ENCODE assay signal across 16 cellular contexts in genomic region chr11:106950067-106950491, GRCh38.
DNase-seq lines count a peak whose midpoint lies in the region; ATAC-seq and TF ChIP-seq lines count a peak whose summit lies in the region.
"Had no signal": no experiment of that assay in that cellular context is flagged by ENCODE, and none has a peak within 500 bp of the region (broad histone marks: within the 10 kb centered on the region; RNA-seq: fewer than 3 reads in every experiment).

No MANE protein-coding gene starts in this region.

- CTCF ChIA-PET in MCF 10A (lab: Yijun Ruan, JAX), result interaction anchor here (0.7 kb wide), 1 partner anchor 43 kb away, joined by 3 read pairs; no protein-coding TSS in a partner anchor

- H3K36me3 ChIP-seq in breast epithelium, result no peaks in the 10 kb centered on the region
- H3K36me3 ChIP-seq in prostate gland, result no peaks in the 10 kb centered on the region

- TF ChIP-seq CTCF in MCF 10A (IDR thresholded peaks at IDR 0.05; ENCODE audit: unreplicated experiment), result no peak
- TF ChIP-seq CTCF in breast epithelium (IDR thresholded peaks at IDR 0.05), result no peak
- TF ChIP-seq CTCF in chondrocyte (IDR thresholded peaks at IDR 0.05), result no peak
- no peak for TF ChIP-seq CTCF in prostate gland (IDR thresholded peaks at IDR 0.05)

- H3K9me3 Mint-ChIP-seq in MCF 10A (ENCODE audit: unreplicated experiment) (no peaks in the 10 kb centered on the region), chondrocyte (ENCODE audit: low read depth) (no peaks in the 10 kb centered on the region)
- peaks cover 3% of the 10 kb centered on the region for H3K9me3 Mint-ChIP-seq in stimulated activated memory B cell treated with anti-CD40 and anti-IgM and Interleukin-4, amounts not matched to agents 10 μg/mL and 1 μg/mL and 100 μg/mL, for 72 hours

- POLR2A ChIA-PET in MCF 10A (lab: Yijun Ruan, JAX), result interaction anchor here (0.5 to 1.1 kb wide), 2 partner anchors 11 to 14 kb away, joined by 3 read pairs; no protein-coding TSS in a partner anchor

- peaks cover 11% of the 10 kb centered on the region for H3K4me1 Mint-ChIP-seq in MCF 10A (ENCODE audit: insufficient read depth, unreplicated experiment)
- no peaks in the 10 kb centered on the region for H3K4me1 Mint-ChIP-seq in stimulated activated memory B cell treated with anti-CD40 and anti-IgM and Interleukin-4, amounts not matched to agents 10 μg/mL and 1 μg/mL and 100 μg/mL, for 72 hours
- no peaks in the 10 kb centered on the region for H3K4me1 Mint-ChIP-seq in chondrocyte (ENCODE audit: low read depth)
- H3K4me1 Mint-ChIP-seq: immature natural killer cell, T-cell had no signal

- H3K27me3 ChIP-seq in breast epithelium, result no peaks in the 10 kb centered on the region
- no peaks in the 10 kb centered on the region for H3K27me3 ChIP-seq in prostate gland (replicated peaks; ENCODE audit: insufficient read depth)

- H3K9me3 ChIP-seq in breast epithelium (no peaks in the 10 kb centered on the region), prostate gland (no peaks in the 10 kb centered on the region)
- H3K9me3 ChIP-seq: A549 had no signal

- DNase-seq in MCF 10A (ENCODE audit: unreplicated experiment), result peak; percentile 79
- no peak for DNase-seq in breast epithelium (ENCODE audit: low spot score in 2 of 2)
- peak; percentile 85 for DNase-seq in NCI-H510A (lab: John Stamatoyannopoulos, UW)
- DNase-seq in cerebellar cortex (ENCODE audit: low spot score), result peak; percentile 53
- DNase-seq in chondrocyte (ENCODE audit: low spot score), result no peak
- DNase-seq in AG08396 (ENCODE audit: low spot score), result no peak
- DNase-seq in prostate gland (ENCODE audit: low spot score), result no peak
- DNase-seq: activated CD4-positive, alpha-beta T cell treated with anti-CD3 and anti-CD28 coated beads for 1 hour; amniotic stem cell; immature natural killer cell; midbrain; OCI-M1; stimulated activated CD4-positive, alpha-beta T cell treated with anti-CD3 and anti-CD28 coated beads, Interleukin-12 subunit alpha, Interleukin-12 subunit beta, amount 100 ng/mL, for 4 hours; T-cell had no signal

- H3K36me3 Mint-ChIP-seq in MCF 10A (ENCODE audit: insufficient read depth, unreplicated experiment) (no peaks in the 10 kb centered on the region), chondrocyte (ENCODE audit: low read depth) (no peaks in the 10 kb centered on the region)
- no peaks in the 10 kb centered on the region for H3K36me3 Mint-ChIP-seq in stimulated activated memory B cell treated with anti-CD40 and anti-IgM and Interleukin-4, amounts not matched to agents 10 μg/mL and 1 μg/mL and 100 μg/mL, for 72 hours
- H3K36me3 Mint-ChIP-seq: immature natural killer cell, T-cell had no signal

- H3K27ac Mint-ChIP-seq in MCF 10A (ENCODE audit: low read depth, unreplicated experiment) (no peak overlapping the region), chondrocyte (ENCODE audit: unreplicated experiment) (no peak overlapping the region)
- H3K27ac Mint-ChIP-seq in stimulated activated memory B cell treated with anti-CD40 and anti-IgM and Interleukin-4, amounts not matched to agents 10 μg/mL and 1 μg/mL and 100 μg/mL, for 72 hours, result no peak overlapping the region
- H3K27ac Mint-ChIP-seq: immature natural killer cell, T-cell had no signal

- no peak overlapping the region for H3K4me3 ChIP-seq in breast epithelium
- no peak overlapping the region for H3K4me3 ChIP-seq in prostate gland
- H3K4me3 ChIP-seq: A549 had no signal

- no peaks in the 10 kb centered on the region for H3K27me3 Mint-ChIP-seq in MCF 10A (ENCODE audit: insufficient read depth, unreplicated experiment)
- H3K27me3 Mint-ChIP-seq in stimulated activated memory B cell treated with anti-CD40 and anti-IgM and Interleukin-4, amounts not matched to agents 10 μg/mL and 1 μg/mL and 100 μg/mL, for 72 hours, result no peaks in the 10 kb centered on the region
- H3K27me3 Mint-ChIP-seq in chondrocyte (ENCODE audit: low read depth), result no peaks in the 10 kb centered on the region
- H3K27me3 Mint-ChIP-seq: T-cell had no signal

- peak; percentile 24 for ATAC-seq in stimulated activated memory B cell treated with anti-CD40 and anti-IgM and Interleukin-4, amounts not matched to agents 10 μg/mL and 1 μg/mL and 100 μg/mL, for 72 hours
- ATAC-seq: A549, T-cell had no signal

- no peaks in the 10 kb centered on the region for H3K4me1 ChIP-seq in breast epithelium
- no peaks in the 10 kb centered on the region for H3K4me1 ChIP-seq in prostate gland (replicated peaks)
- H3K4me1 ChIP-seq: A549 had no signal

- intact Hi-C loops in MCF 10A (cut with micrococcal nuclease), result no loop called here
- intact Hi-C loops in breast epithelium (cut with DNase I; ENCODE audit: low total_unique reads), result no loop called here
- intact Hi-C loops in prostate gland (cut with DNase I), result no loop called here

- TF ChIP-seq POLR2A in breast epithelium (IDR thresholded peaks at IDR 0.05) (no peak), prostate gland (IDR thresholded peaks at IDR 0.05) (no peak)

- H3K4me3 Mint-ChIP-seq in MCF 10A (ENCODE audit: unreplicated experiment) (no peak overlapping the region), chondrocyte (ENCODE audit: unreplicated experiment) (no peak overlapping the region)
- H3K4me3 Mint-ChIP-seq in stimulated activated memory B cell treated with anti-CD40 and anti-IgM and Interleukin-4, amounts not matched to agents 10 μg/mL and 1 μg/mL and 100 μg/mL, for 72 hours, result no peak overlapping the region
- H3K4me3 Mint-ChIP-seq: immature natural killer cell, T-cell had no signal

- no TSS peak for BruUV-seq in MCF 10A (replicated peaks; lab: Mats Ljungman, UMichigan)

- H3K27ac ChIP-seq in breast epithelium, result no peak overlapping the region
- no peak overlapping the region for H3K27ac ChIP-seq in prostate gland
- H3K27ac ChIP-seq: A549 had no signal

Comparison
In these comparisons a context has a peak if more than half of its experiments do, and no peak if none do; other contexts are left out.
1. DNase-seq: peak in MCF 10A (single experiment), NCI-H510A (single experiment) and cerebellar cortex (single experiment); none in breast epithelium (0 of 2), chondrocyte (single experiment), AG08396 (single experiment) and prostate gland (single experiment).